In genomic region chr2:23502096-23502495, GRCh38 we compare ENCODE assay signal across 16 cellular contexts.
DNase-seq lines count a peak whose midpoint lies in the region; ATAC-seq and TF ChIP-seq lines count a peak whose summit lies in the region.
"Had no signal": no experiment of that assay in that cellular context is flagged by ENCODE, and none has a peak within 500 bp of the region (broad histone marks: within the 10 kb centered on the region; RNA-seq: fewer than 3 reads in every experiment).

No MANE protein-coding gene starts in this region.

- H3F3A ChIP-seq in neural progenitor cell (ENCODE audit: low read depth): no peaks in the 10 kb centered on the region

- TF ChIP-seq CTCF in left ventricle myocardium inferior (IDR thresholded peaks at IDR 0.05; ENCODE audit: borderline replicate concordance): no peak
- no peak for TF ChIP-seq CTCF in foreskin keratinocyte (conservative IDR thresholded peaks at IDR 0.05)
- TF ChIP-seq CTCF in neural progenitor cell (IDR thresholded peaks at IDR 0.05): no peak
- no peak for TF ChIP-seq CTCF in upper lobe of right lung (IDR thresholded peaks at IDR 0.05)
- TF ChIP-seq CTCF in natural killer cell (IDR thresholded peaks at IDR 0.05): no peak

- H3K4me3 Mint-ChIP-seq in neural progenitor cell (peak overlapping the region; percentile 78), natural killer cell (no peak overlapping the region)
- H3K4me3 Mint-ChIP-seq: activated naive CD8-positive, alpha-beta T cell had no signal

- no peak overlapping the region for H3K9ac ChIP-seq in neural progenitor cell

- peaks cover 2% of the 10 kb centered on the region for H3K27me3 Mint-ChIP-seq in neural progenitor cell (ENCODE audit: insufficient read depth, low read depth)
- peaks cover 12 to 21% of the 10 kb centered on the region in 2 donors for H3K27me3 Mint-ChIP-seq in natural killer cell (ENCODE audit: low read depth in 2 of 2)
- H3K27me3 Mint-ChIP-seq: activated naive CD8-positive, alpha-beta T cell had no signal

- ATAC-seq in Right ventricle myocardium superior (ENCODE audit: poor library complexity): no peak
- ATAC-seq in foreskin keratinocyte: peak; percentile 78
- ATAC-seq in upper lobe of right lung: peak; percentile 42
- no peak for ATAC-seq in natural killer cell
- ATAC-seq in HG03135 (IDR thresholded peaks at IDR 0.05; ENCODE audit: unreplicated experiment): no peak
- ATAC-seq: mucosa of descending colon; stimulated activated naive CD8-positive, alpha-beta T cell treated with anti-CD3 and anti-CD28 coated beads, Interleukin-15, Interleukin-2, amounts not matched to agents 100 U/mL and 50 U/mL, for 24 hours had no signal

- intact Hi-C loops in left ventricle myocardium inferior (cut with micrococcal nuclease) (no loop called here), Right ventricle myocardium superior (cut with DNase I) (no loop called here), upper lobe of right lung (cut with DNase I) (no loop called here), natural killer cell (cut with micrococcal nuclease) (no loop called here)

- H3K4me1 ChIP-seq in left ventricle myocardium inferior (peaks cover 49% of the 10 kb centered on the region), foreskin keratinocyte (peaks cover 22% of the 10 kb centered on the region), neural progenitor cell (peaks cover 41% of the 10 kb centered on the region), upper lobe of right lung (peaks cover 32% of the 10 kb centered on the region)

- no peaks in the 10 kb centered on the region for H3K9me3 Mint-ChIP-seq in neural progenitor cell
- no peaks in the 10 kb centered on the region for H3K9me3 Mint-ChIP-seq in natural killer cell

- H3K4me3 ChIP-seq in left ventricle myocardium inferior: no peak overlapping the region
- H3K4me3 ChIP-seq in neural progenitor cell: no peak overlapping the region
- no peak overlapping the region for H3K4me3 ChIP-seq in upper lobe of right lung
- H3K4me3 ChIP-seq: mucosa of descending colon, skin epidermis had no signal

- peaks cover 4% of the 10 kb centered on the region for H4K20me1 ChIP-seq in neural progenitor cell (ENCODE audit: low read depth)

- DNase-seq in left ventricle myocardium inferior (no peak), Right ventricle myocardium superior (no peak), foreskin keratinocyte (peak; percentile 76 to 78), neural progenitor cell (ENCODE audit: low spot score) (no peak), upper lobe of right lung (no peak), natural killer cell (no peak), RPMI8226 (no peak)
- DNase-seq: 8988T; activated CD8-positive, alpha-beta memory T cell treated with anti-CD3 and anti-CD28 coated beads, Interleukin-2, amount 50 U/mL, for 48 hours; COR-L47; mucosa of descending colon; NCI-H226; stimulated activated naive CD8-positive, alpha-beta T cell treated with anti-CD3 and anti-CD28 coated beads, Interleukin-15, Interleukin-2, amounts not matched to agents 100 U/mL and 50 U/mL, for 24 hours had no signal

- H3K4me2 ChIP-seq in neural progenitor cell: no peak overlapping the region

- no peak overlapping the region for H2AFZ ChIP-seq in neural progenitor cell (replicated peaks)

- H3K36me3 ChIP-seq in left ventricle myocardium inferior (no peaks in the 10 kb centered on the region), neural progenitor cell (no peaks in the 10 kb centered on the region), upper lobe of right lung (no peaks in the 10 kb centered on the region)

- peaks cover 1% of the 10 kb centered on the region for H3K36me3 Mint-ChIP-seq in neural progenitor cell
- H3K36me3 Mint-ChIP-seq in natural killer cell: no peaks in the 10 kb centered on the region
- H3K36me3 Mint-ChIP-seq: activated naive CD8-positive, alpha-beta T cell had no signal

- peak overlapping the region; percentile 36 for H3K27ac ChIP-seq in left ventricle myocardium inferior (replicated peaks)
- no peak overlapping the region for H3K27ac ChIP-seq in foreskin keratinocyte
- no peak overlapping the region for H3K27ac ChIP-seq in neural progenitor cell
- H3K27ac ChIP-seq in upper lobe of right lung: no peak overlapping the region
- H3K27ac ChIP-seq: skin epidermis had no signal

- no peaks in the 10 kb centered on the region for H3K79me2 ChIP-seq in neural progenitor cell (ENCODE audit: low read depth)

- H3K27ac Mint-ChIP-seq in neural progenitor cell (peak overlapping the region; percentile 99), natural killer cell (no peak overlapping the region)
- H3K27ac Mint-ChIP-seq: activated naive CD8-positive, alpha-beta T cell had no signal

- H3K9me3 ChIP-seq in left ventricle myocardium inferior (replicated peaks) (no peaks in the 10 kb centered on the region), neural progenitor cell (ENCODE audit: low read depth) (no peaks in the 10 kb centered on the region), upper lobe of right lung (no peaks in the 10 kb centered on the region)
- H3K9me3 ChIP-seq: mucosa of descending colon had no signal

- H3K4me1 Mint-ChIP-seq in neural progenitor cell (peaks cover 86% of the 10 kb centered on the region), natural killer cell (peaks cover 5 to 12% of the 10 kb centered on the region in 2 donors)

- H3K27me3 ChIP-seq in left ventricle myocardium inferior (ENCODE audit: low read depth): peaks cover 21% of the 10 kb centered on the region
- no peaks in the 10 kb centered on the region for H3K27me3 ChIP-seq in foreskin keratinocyte
- no peaks in the 10 kb centered on the region for H3K27me3 ChIP-seq in neural progenitor cell
- no peaks in the 10 kb centered on the region for H3K27me3 ChIP-seq in upper lobe of right lung

Comparison
In these comparisons a context has a peak if more than half of its experiments do, and no peak if none do; other contexts are left out.
1. DNase-seq: peak in foreskin keratinocyte (2 of 2); none in left ventricle myocardium inferior (single experiment), Right ventricle myocardium superior (single experiment), neural progenitor cell (single experiment), upper lobe of right lung (single experiment), natural killer cell (single experiment) and RPMI8226 (single experiment).
2. ATAC-seq: peak in foreskin keratinocyte (single experiment) and upper lobe of right lung (single experiment); none in Right ventricle myocardium superior (single experiment), natural killer cell (0 of 3) and HG03135 (single experiment).